Comparison of ENCODE assay signal across 8 cellular contexts in genomic region chr1:162847839-162848453, GRCh38. TPM values are rescaled to one million over a fixed set of nuclear protein-coding genes. Genes with fewer than 3 reads are reported as not detected.
A peak's percentile ranks its signal among the peaks of the same experiment; 100 is the strongest.
DNase-seq lines count a peak whose midpoint lies in the region; ATAC-seq and TF ChIP-seq lines count a peak whose summit lies in the region.

No MANE protein-coding gene starts in this region.

- CTCF ChIA-PET in activated B cell treated with CpG ODN at 0.5 μM for 24 hours (lab: Charles Lee), result interaction anchor here (0.8 to 4.2 kb wide), 5 partner anchors 10 to 468 kb away, joined by 3 to 28 read pairs (median 6); partner anchors contain the start of gene CCDC190

- H3K4me3 Mint-ChIP-seq in activated B cell treated with CpG ODN at 0.5 μM for 24 hours, result no peak overlapping the region

- POLR2A ChIA-PET in activated B cell treated with CpG ODN at 0.5 μM for 24 hours (lab: Charles Lee), result no interaction called here

- DNase-seq in DMS53 (lab: John Stamatoyannopoulos, UW), result peak; percentile 85
- DNase-seq in NCI-H2227 (lab: John Stamatoyannopoulos, UW; ENCODE audit: unreplicated experiment), result peak; percentile 83
- DNase-seq in activated B cell treated with CpG ODN at 0.5 μM for 24 hours, result peak; percentile 53
- DNase-seq in cerebellum (ENCODE audit: low spot score), result peak; percentile 38
- peak; percentile 69 for DNase-seq in left lobe of liver (ENCODE audit: low spot score)
- peak; percentile 65 to 78 for DNase-seq in stimulated activated CD4-positive, alpha-beta T cell treated with anti-CD3 and anti-CD28 coated beads, Interleukin-4, amount 100 ng/mL, for 4 hours

- H3K36me3 Mint-ChIP-seq in activated B cell treated with CpG ODN at 0.5 μM for 24 hours (ENCODE audit: low read depth), result no peaks in the 10 kb centered on the region

- H3K4me1 Mint-ChIP-seq in activated B cell treated with CpG ODN at 0.5 μM for 24 hours, result no peaks in the 10 kb centered on the region

- intact Hi-C loops in activated B cell treated with CpG ODN at 0.5 μM for 24 hours (cut with micrococcal nuclease), result loop anchor here (1.0 to 5.0 kb wide), 2 partner anchors 327 to 791 kb away; no protein-coding TSS in a partner anchor

- peak; percentile 68 for TF ChIP-seq CTCF in activated B cell treated with CpG ODN at 0.5 μM for 24 hours (IDR thresholded peaks at IDR 0.05)

- peaks cover 15% of the 10 kb centered on the region for H3K27me3 Mint-ChIP-seq in activated B cell treated with CpG ODN at 0.5 μM for 24 hours

- no peaks in the 10 kb centered on the region for H3K9me3 Mint-ChIP-seq in activated B cell treated with CpG ODN at 0.5 μM for 24 hours

- H3K27ac Mint-ChIP-seq in activated B cell treated with CpG ODN at 0.5 μM for 24 hours, result no peak overlapping the region

- ATAC-seq in HG02610 (IDR thresholded peaks at IDR 0.05; ENCODE audit: unreplicated experiment) (peak; percentile 75), activated B cell treated with CpG ODN at 0.5 μM for 24 hours (ENCODE audit: low read depth) (no peak), left lobe of liver (peak; percentile 90), HG03342 (IDR thresholded peaks at IDR 0.05; ENCODE audit: unreplicated experiment) (no peak)

RNA-seq across cellular contexts. Expression of gene CCDC190, which starts 13.0 kb away (rescaled TPM):
- total RNA-seq in activated B cell treated with CpG ODN at 0.5 μM for 24 hours (not detected in 2 replicates), cerebellum (not detected), left lobe of liver (not detected)

RNA-seq across cellular contexts. Expression of gene HSD17B7, which starts 57.4 kb away (rescaled TPM):
- total RNA-seq in activated B cell treated with CpG ODN at 0.5 μM for 24 hours, result 32.1 and 32.6 TPM in 2 replicates
- 24.4 TPM for total RNA-seq in cerebellum
- total RNA-seq in left lobe of liver, result 14.6 TPM

Comparison
In these comparisons a context has a peak if more than half of its experiments do, and no peak if none do; other contexts are left out.
1. ATAC-seq: peak in HG02610 (single experiment) and left lobe of liver (single experiment); none in activated B cell treated with CpG ODN at 0.5 μM for 24 hours (single experiment) and HG03342 (single experiment).
2. Peak in every context shown above with its lines, with median percentiles within 50 percentile points of each other: DNase-seq.